ENCODE assay signal across 1 cellular context in the genomic region with DNA sequence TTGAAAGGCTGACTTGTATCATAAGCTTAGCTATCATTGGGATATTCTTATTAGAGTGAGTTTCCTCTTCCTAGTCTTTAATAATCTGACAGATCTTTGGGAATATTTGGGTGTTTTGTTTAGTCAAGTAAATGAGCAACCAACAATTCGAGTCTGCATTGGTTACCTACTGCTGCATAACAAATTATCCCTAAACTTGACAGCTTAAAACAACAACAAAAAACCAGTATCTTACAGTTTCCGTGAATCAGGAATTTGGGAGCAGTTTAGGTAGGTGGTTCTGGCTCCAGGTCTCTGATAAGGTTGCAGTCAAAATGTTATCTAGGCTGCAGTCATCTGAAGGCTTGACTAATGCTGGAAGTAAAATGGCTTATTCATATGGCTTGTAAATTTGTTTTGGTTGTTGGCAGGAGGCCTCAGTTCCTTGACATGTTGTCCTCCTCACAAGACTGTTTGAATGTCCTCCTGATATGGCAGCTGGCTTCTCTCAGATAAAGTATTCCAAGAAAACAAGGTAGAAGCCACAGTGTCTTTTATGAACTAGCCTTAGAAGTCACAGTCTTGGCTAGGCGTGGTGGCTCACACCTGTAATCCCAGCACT.
TF ChIP-seq lines count a peak whose summit lies in the region.

No MANE protein-coding gene starts in this region.

TF ChIP-seq in K562, 482 proteins besides CTCF, POLR2A, EP300 and RAD21 (continued from another document and continues in another):
- TF ChIP-seq JUND (IDR thresholded peaks at IDR 0.05; ENCODE audit: borderline replicate concordance, low read depth, low read length), result no peak
- 0 out of 3 replicates have a peak, but pooled peaks have one; percentile 40 for TF ChIP-seq JUND (tag; IDR thresholded peaks at IDR 0.05; ENCODE audit: borderline replicate concordance, low read depth, low read length)
- TF ChIP-seq FOXK1 (CRISPR knock-in tag; IDR thresholded peaks at IDR 0.05; ENCODE audit: borderline replicate concordance), result 0 out of 2 replicates have a peak, but pooled peaks have one; percentile 74
- peak; percentile 48 for TF ChIP-seq CCNT2 (IDR thresholded peaks at IDR 0.05; ENCODE audit: borderline replicate concordance, extremely low read depth, insufficient read length, low read depth, low read length)
- peak; percentile 75 for TF ChIP-seq TAL1 (IDR thresholded peaks at IDR 0.05)
- TF ChIP-seq NCOA1 (IDR thresholded peaks at IDR 0.05; ENCODE audit: low read depth), result no peak; the same call in 1 of the 2 replicates
- TF ChIP-seq TRIM28 (IDR thresholded peaks at IDR 0.05), result peak; percentile 62
- peak; percentile 35; the same call in 1 of the 2 replicates for TF ChIP-seq GATA2 (CRISPR knock-in tag; IDR thresholded peaks at IDR 0.05)
- TF ChIP-seq, protein P1, sequence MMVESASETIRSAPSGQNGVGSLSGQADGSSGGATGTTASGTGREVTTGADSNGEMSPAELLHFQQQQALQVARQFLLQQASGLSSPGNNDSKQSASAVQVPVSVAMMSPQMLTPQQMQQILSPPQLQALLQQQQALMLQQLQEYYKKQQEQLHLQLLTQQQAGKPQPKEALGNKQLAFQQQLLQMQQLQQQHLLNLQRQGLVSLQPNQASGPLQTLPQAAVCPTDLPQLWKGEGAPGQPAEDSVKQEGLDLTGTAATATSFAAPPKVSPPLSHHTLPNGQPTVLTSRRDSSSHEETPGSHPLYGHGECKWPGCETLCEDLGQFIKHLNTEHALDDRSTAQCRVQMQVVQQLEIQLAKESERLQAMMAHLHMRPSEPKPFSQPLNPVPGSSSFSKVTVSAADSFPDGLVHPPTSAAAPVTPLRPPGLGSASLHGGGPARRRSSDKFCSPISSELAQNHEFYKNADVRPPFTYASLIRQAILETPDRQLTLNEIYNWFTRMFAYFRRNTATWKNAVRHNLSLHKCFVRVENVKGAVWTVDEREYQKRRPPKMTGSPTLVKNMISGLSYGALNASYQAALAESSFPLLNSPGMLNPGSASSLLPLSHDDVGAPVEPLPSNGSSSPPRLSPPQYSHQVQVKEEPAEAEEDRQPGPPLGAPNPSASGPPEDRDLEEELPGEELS (CRISPR knock-in tag; IDR thresholded peaks at IDR 0.05; ENCODE audit: borderline replicate concordance), result 0 out of 2 replicates have a peak, but pooled peaks have one; percentile 39
- TF ChIP-seq, protein P2, sequence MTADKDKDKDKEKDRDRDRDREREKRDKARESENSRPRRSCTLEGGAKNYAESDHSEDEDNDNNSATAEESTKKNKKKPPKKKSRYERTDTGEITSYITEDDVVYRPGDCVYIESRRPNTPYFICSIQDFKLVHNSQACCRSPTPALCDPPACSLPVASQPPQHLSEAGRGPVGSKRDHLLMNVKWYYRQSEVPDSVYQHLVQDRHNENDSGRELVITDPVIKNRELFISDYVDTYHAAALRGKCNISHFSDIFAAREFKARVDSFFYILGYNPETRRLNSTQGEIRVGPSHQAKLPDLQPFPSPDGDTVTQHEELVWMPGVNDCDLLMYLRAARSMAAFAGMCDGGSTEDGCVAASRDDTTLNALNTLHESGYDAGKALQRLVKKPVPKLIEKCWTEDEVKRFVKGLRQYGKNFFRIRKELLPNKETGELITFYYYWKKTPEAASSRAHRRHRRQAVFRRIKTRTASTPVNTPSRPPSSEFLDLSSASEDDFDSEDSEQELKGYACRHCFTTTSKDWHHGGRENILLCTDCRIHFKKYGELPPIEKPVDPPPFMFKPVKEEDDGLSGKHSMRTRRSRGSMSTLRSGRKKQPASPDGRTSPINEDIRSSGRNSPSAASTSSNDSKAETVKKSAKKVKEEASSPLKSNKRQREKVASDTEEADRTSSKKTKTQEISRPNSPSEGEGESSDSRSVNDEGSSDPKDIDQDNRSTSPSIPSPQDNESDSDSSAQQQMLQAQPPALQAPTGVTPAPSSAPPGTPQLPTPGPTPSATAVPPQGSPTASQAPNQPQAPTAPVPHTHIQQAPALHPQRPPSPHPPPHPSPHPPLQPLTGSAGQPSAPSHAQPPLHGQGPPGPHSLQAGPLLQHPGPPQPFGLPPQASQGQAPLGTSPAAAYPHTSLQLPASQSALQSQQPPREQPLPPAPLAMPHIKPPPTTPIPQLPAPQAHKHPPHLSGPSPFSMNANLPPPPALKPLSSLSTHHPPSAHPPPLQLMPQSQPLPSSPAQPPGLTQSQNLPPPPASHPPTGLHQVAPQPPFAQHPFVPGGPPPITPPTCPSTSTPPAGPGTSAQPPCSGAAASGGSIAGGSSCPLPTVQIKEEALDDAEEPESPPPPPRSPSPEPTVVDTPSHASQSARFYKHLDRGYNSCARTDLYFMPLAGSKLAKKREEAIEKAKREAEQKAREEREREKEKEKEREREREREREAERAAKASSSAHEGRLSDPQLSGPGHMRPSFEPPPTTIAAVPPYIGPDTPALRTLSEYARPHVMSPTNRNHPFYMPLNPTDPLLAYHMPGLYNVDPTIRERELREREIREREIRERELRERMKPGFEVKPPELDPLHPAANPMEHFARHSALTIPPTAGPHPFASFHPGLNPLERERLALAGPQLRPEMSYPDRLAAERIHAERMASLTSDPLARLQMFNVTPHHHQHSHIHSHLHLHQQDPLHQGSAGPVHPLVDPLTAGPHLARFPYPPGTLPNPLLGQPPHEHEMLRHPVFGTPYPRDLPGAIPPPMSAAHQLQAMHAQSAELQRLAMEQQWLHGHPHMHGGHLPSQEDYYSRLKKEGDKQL (CRISPR knock-in tag; IDR thresholded peaks at IDR 0.05; ENCODE audit: borderline replicate concordance), result no peak
- peak; percentile 68 for TF ChIP-seq DPF2 (IDR thresholded peaks at IDR 0.05)
- TF ChIP-seq ADNP (tag; IDR thresholded peaks at IDR 0.05), result peak; percentile 28; the same call in 1 of the 2 replicates
- TF ChIP-seq HNRNPL (IDR thresholded peaks at IDR 0.05; ENCODE audit: low read depth, low read length), result no peak
- TF ChIP-seq TRIM24 (IDR thresholded peaks at IDR 0.05), result peak; percentile 58 to 89; a peak in 3 of 4 replicates
- TF ChIP-seq, protein P3, sequence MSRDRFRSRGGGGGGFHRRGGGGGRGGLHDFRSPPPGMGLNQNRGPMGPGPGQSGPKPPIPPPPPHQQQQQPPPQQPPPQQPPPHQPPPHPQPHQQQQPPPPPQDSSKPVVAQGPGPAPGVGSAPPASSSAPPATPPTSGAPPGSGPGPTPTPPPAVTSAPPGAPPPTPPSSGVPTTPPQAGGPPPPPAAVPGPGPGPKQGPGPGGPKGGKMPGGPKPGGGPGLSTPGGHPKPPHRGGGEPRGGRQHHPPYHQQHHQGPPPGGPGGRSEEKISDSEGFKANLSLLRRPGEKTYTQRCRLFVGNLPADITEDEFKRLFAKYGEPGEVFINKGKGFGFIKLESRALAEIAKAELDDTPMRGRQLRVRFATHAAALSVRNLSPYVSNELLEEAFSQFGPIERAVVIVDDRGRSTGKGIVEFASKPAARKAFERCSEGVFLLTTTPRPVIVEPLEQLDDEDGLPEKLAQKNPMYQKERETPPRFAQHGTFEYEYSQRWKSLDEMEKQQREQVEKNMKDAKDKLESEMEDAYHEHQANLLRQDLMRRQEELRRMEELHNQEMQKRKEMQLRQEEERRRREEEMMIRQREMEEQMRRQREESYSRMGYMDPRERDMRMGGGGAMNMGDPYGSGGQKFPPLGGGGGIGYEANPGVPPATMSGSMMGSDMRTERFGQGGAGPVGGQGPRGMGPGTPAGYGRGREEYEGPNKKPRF (IDR thresholded peaks at IDR 0.05; ENCODE audit: low read depth, low read length), result no peak
- TF ChIP-seq, protein P4, sequence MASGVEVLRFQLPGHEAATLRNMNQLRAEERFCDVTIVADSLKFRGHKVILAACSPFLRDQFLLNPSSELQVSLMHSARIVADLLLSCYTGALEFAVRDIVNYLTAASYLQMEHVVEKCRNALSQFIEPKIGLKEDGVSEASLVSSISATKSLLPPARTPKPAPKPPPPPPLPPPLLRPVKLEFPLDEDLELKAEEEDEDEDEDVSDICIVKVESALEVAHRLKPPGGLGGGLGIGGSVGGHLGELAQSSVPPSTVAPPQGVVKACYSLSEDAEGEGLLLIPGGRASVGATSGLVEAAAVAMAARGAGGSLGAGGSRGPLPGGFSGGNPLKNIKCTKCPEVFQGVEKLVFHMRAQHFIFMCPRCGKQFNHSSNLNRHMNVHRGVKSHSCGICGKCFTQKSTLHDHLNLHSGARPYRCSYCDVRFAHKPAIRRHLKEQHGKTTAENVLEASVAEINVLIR (CRISPR knock-in tag; IDR thresholded peaks at IDR 0.05), result no peak
- TF ChIP-seq NFIC (IDR thresholded peaks at IDR 0.05), result peak; percentile 66
- peak; percentile 81 for TF ChIP-seq RBM25 (IDR thresholded peaks at IDR 0.05; ENCODE audit: low read depth, low read length, severe bottlenecking)
- TF ChIP-seq TCF3 (CRISPR knock-in tag; IDR thresholded peaks at IDR 0.05), result peak; percentile 88
- no peak for TF ChIP-seq TAF15 (IDR thresholded peaks at IDR 0.05; ENCODE audit: low read depth, low read length)
- TF ChIP-seq, protein P5, sequence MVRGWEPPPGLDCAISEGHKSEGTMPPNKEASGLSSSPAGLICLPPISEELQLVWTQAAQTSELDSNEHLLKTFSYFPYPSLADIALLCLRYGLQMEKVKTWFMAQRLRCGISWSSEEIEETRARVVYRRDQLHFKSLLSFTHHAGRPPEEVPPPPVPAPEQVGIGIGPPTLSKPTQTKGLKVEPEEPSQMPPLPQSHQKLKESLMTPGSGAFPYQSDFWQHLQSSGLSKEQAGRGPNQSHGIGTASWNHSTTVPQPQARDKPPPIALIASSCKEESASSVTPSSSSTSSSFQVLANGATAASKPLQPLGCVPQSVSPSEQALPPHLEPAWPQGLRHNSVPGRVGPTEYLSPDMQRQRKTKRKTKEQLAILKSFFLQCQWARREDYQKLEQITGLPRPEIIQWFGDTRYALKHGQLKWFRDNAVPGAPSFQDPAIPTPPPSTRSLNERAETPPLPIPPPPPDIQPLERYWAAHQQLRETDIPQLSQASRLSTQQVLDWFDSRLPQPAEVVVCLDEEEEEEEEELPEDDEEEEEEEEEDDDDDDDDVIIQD (CRISPR knock-in tag; IDR thresholded peaks at IDR 0.05), result no peak
- TF ChIP-seq, protein P6, sequence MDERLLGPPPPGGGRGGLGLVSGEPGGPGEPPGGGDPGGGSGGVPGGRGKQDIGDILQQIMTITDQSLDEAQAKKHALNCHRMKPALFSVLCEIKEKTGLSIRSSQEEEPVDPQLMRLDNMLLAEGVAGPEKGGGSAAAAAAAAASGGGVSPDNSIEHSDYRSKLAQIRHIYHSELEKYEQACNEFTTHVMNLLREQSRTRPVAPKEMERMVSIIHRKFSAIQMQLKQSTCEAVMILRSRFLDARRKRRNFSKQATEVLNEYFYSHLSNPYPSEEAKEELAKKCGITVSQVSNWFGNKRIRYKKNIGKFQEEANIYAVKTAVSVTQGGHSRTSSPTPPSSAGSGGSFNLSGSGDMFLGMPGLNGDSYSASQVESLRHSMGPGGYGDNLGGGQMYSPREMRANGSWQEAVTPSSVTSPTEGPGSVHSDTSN (CRISPR knock-in tag; IDR thresholded peaks at IDR 0.05; ENCODE audit: low read depth), result no peak
- TF ChIP-seq, protein P6 (tag; conservative IDR thresholded peaks at IDR 0.05; ENCODE audit: low read depth), result 0 out of 2 replicates have a peak, but pooled peaks have one; percentile 15
- TF ChIP-seq BCOR (IDR thresholded peaks at IDR 0.05), result peak; percentile 81
- TF ChIP-seq WHSC1 (IDR thresholded peaks at IDR 0.05; ENCODE audit: low read length), result no peak
- TF ChIP-seq, protein P7, sequence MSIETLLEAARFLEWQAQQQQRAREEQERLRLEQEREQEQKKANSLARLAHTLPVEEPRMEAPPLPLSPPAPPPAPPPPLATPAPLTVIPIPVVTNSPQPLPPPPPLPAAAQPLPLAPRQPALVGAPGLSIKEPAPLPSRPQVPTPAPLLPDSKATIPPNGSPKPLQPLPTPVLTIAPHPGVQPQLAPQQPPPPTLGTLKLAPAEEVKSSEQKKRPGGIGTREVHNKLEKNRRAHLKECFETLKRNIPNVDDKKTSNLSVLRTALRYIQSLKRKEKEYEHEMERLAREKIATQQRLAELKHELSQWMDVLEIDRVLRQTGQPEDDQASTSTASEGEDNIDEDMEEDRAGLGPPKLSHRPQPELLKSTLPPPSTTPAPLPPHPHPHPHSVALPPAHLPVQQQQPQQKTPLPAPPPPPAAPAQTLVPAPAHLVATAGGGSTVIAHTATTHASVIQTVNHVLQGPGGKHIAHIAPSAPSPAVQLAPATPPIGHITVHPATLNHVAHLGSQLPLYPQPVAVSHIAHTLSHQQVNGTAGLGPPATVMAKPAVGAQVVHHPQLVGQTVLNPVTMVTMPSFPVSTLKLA (conservative IDR thresholded peaks at IDR 0.05), result 0 out of 4 replicates have a peak, but pooled peaks of 1 of the 2 experiments have one; percentile 7
- peak; percentile 27; the same call in 1 of the 2 replicates for TF ChIP-seq ZEB2 (IDR thresholded peaks at IDR 0.05)
- 0 out of 2 replicates have a peak, but pooled peaks have one; percentile 18 for TF ChIP-seq POLR2AphosphoS5 (IDR thresholded peaks at IDR 0.05; ENCODE audit: control insufficient read depth, insufficient read depth, low read depth, low read length)
- TF ChIP-seq SOX6 (IDR thresholded peaks at IDR 0.05), result peak; percentile 48
- TF ChIP-seq, protein P8, sequence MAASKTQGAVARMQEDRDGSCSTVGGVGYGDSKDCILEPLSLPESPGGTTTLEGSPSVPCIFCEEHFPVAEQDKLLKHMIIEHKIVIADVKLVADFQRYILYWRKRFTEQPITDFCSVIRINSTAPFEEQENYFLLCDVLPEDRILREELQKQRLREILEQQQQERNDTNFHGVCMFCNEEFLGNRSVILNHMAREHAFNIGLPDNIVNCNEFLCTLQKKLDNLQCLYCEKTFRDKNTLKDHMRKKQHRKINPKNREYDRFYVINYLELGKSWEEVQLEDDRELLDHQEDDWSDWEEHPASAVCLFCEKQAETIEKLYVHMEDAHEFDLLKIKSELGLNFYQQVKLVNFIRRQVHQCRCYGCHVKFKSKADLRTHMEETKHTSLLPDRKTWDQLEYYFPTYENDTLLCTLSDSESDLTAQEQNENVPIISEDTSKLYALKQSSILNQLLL (CRISPR knock-in tag; IDR thresholded peaks at IDR 0.05; ENCODE audit: borderline replicate concordance), result no peak
- no peak for TF ChIP-seq MCM7 (IDR thresholded peaks at IDR 0.05)
- 0 out of 4 replicates have a peak, but pooled peaks of 1 of the 2 experiments have one; percentile 33 for TF ChIP-seq RCOR1 (IDR thresholded peaks at IDR 0.05; ENCODE audit: borderline replicate concordance in 1 of 2, low read depth in 2 of 2, low read length in 2 of 2)
- TF ChIP-seq FOXK2 (conservative IDR thresholded peaks at IDR 0.05 in 1 of 2, IDR thresholded peaks at IDR 0.05 in 1 of 2; ENCODE audit: low read depth in 2 of 2), result peak in 1 of 2 experiments; percentile 40; a peak in 1 of 4 replicates
- TF ChIP-seq HDAC8 (tag; IDR thresholded peaks at IDR 0.05), result no peak
- no peak for TF ChIP-seq L3MBTL2 (IDR thresholded peaks at IDR 0.05)
- TF ChIP-seq BDP1 (IDR thresholded peaks at IDR 0.05; ENCODE audit: insufficient read depth, insufficient read length), result no peak
- peak; percentile 69; the same call in 1 of the 2 replicates for TF ChIP-seq MTA2 (IDR thresholded peaks at IDR 0.05; ENCODE audit: low read depth)
